17 cellular contexts compared by ENCODE assay signal in the genomic region with DNA sequence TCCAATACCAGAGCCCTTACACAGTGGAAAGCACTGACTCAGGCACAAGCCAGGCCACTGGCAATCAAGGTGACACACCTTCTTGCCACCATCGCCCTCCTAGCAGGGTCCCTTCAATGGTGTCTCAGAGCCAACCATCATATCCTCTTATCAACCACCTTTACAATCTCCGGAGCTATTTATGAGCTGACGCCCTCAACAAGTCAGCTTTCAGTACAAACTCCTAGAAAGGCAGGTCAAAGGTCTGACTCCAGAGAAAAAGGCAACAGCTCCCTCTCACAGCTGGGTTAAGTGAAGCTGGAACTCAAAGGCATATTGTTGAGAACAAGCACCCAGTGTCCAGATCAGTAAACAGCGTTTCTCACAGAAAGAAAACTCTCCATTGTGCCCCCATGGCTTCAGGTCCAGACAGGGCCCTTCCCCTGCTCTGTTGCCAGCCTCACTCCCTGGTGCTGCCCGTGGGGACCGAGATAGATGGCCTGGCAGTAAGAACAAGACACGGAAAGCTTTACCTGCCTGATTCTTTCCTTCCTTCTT. TPM values are rescaled to one million over a fixed set of nuclear protein-coding genes. Genes with fewer than 3 reads are reported as not detected.
DNase-seq lines count a peak whose midpoint lies in the region; ATAC-seq, FAIRE-seq and TF ChIP-seq lines count a peak whose summit lies in the region.
"Had no signal": no experiment of that assay in that cellular context is flagged by ENCODE, and none has a peak within 500 bp of the region (broad histone marks: within the 10 kb centered on the region; RNA-seq: fewer than 3 reads in every experiment).

No MANE protein-coding gene starts in this region.

- ATAC-seq in HepG2 (peak; percentile 73), right lobe of liver (no peak), mucosa of descending colon (peak; percentile 66), GM21367 (IDR thresholded peaks at IDR 0.05; ENCODE audit: unreplicated experiment) (no peak), left lung (no peak)

- TF ChIP-seq CTCF in HepG2 (CRISPR knock-in tag; IDR thresholded peaks at IDR 0.05) (peak; percentile 51), right lobe of liver (IDR thresholded peaks at IDR 0.05) (no peak), astrocyte (IDR thresholded peaks at IDR 0.05; ENCODE audit: insufficient read depth, low read depth, low read length) (no peak), mucosa of descending colon (IDR thresholded peaks at IDR 0.05) (no peak), BE2C (IDR thresholded peaks at IDR 0.05; ENCODE audit: low read depth, low read length) (no peak), left lung (IDR thresholded peaks at IDR 0.05) (no peak)

- peak overlapping the region; percentile 63 for H3K27ac Mint-ChIP-seq in astrocyte (ENCODE audit: unreplicated experiment)

- H4K20me1 ChIP-seq in HepG2 (ENCODE audit: insufficient read depth, low read length): peaks cover 36% of the 10 kb centered on the region
- peaks cover 38% of the 10 kb centered on the region for H4K20me1 ChIP-seq in astrocyte (ENCODE audit: insufficient read depth, low read length)

- peak; percentile 17 to 79; a peak in 3 of 4 replicates for TF ChIP-seq POLR2A in HepG2 (IDR thresholded peaks at IDR 0.05; ENCODE audit: insufficient read depth in 1 of 2, low read depth in 2 of 2, low read length in 2 of 2)
- TF ChIP-seq POLR2A in right lobe of liver (IDR thresholded peaks at IDR 0.05): no peak

- peaks cover 31% of the 10 kb centered on the region for H3K36me3 Mint-ChIP-seq in astrocyte (ENCODE audit: low read depth, unreplicated experiment)

- H3K36me3 ChIP-seq in HepG2 (replicated peaks in 1 of 2; ENCODE audit: control insufficient read depth in 1 of 2, insufficient read depth in 2 of 2, low read length in 2 of 2) (peaks cover 15 to 36% of the 10 kb centered on the region in 2 experiments), right lobe of liver (peaks cover 0 to 34% (median 19%) of the 10 kb centered on the region in 4 donors), astrocyte (ENCODE audit: insufficient read depth, low read length) (peaks cover 41% of the 10 kb centered on the region), mucosa of descending colon (ENCODE audit: low read depth) (no peaks in the 10 kb centered on the region), BE2C (peaks cover 67% of the 10 kb centered on the region), left lung (peaks cover 6 to 53% of the 10 kb centered on the region in 2 donors)

- H2AFZ ChIP-seq in HepG2 (ENCODE audit: low read length) (no peak overlapping the region), astrocyte (ENCODE audit: low read depth, low read length) (no peak overlapping the region)

- H3K4me2 ChIP-seq in HepG2 (ENCODE audit: low read depth, low read length): peak overlapping the region; percentile 97
- peak overlapping the region; percentile 90 for H3K4me2 ChIP-seq in astrocyte (ENCODE audit: low read length)

- no peaks in the 10 kb centered on the region; a peak in 1 of 5 replicates for H3K27me3 ChIP-seq in HepG2 (ENCODE audit: control insufficient read depth in 1 of 2, insufficient read depth in 2 of 2, low read length in 2 of 2)
- no peaks in the 10 kb centered on the region for H3K27me3 ChIP-seq in right lobe of liver
- H3K27me3 ChIP-seq in astrocyte (ENCODE audit: insufficient read depth, low read length): no peaks in the 10 kb centered on the region
- no peaks in the 10 kb centered on the region for H3K27me3 ChIP-seq in BE2C
- no peaks in the 10 kb centered on the region for H3K27me3 ChIP-seq in left lung
- H3K27me3 ChIP-seq: esophagus muscularis mucosa, ovary, suprapubic skin had no signal

- TF ChIP-seq RAD21 in HepG2 (CRISPR knock-in tag; IDR thresholded peaks at IDR 0.05): no peak

- H3K9me3 ChIP-seq in HepG2 (ENCODE audit: low read length) (no peaks in the 10 kb centered on the region), right lobe of liver (no peaks in the 10 kb centered on the region), astrocyte (ENCODE audit: insufficient read depth, low read depth, low read length) (peaks cover 6% of the 10 kb centered on the region), mucosa of descending colon (no peaks in the 10 kb centered on the region), BE2C (no peaks in the 10 kb centered on the region), left lung (no peaks in the 10 kb centered on the region)
- H3K9me3 ChIP-seq: esophagus muscularis mucosa, ovary, suprapubic skin had no signal

- peaks cover 23% of the 10 kb centered on the region for H3K4me1 Mint-ChIP-seq in astrocyte (ENCODE audit: low read depth, unreplicated experiment)

- DNase-seq in HepG2 (ENCODE audit: low spot score): peak; percentile 96
- no peak for DNase-seq in right lobe of liver
- DNase-seq in astrocyte (ENCODE audit: low read depth): no peak
- peak; percentile 64 to 74 (median 72) for DNase-seq in mucosa of descending colon
- DNase-seq in DMS79 treated with DMSO at 0.1 percent for 48 hours (lab: John Stamatoyannopoulos, UW): no peak
- no peak for DNase-seq in BE2C
- no peak for DNase-seq in left lung
- DNase-seq: H7; KG1; NCI-H2107; ovary; stimulated activated CD4-positive, alpha-beta T cell treated with anti-CD3 and anti-CD28 coated beads, Interleukin-4, amount 100 ng/mL, for 24 hours had no signal

- H3K4me3 Mint-ChIP-seq in astrocyte (ENCODE audit: unreplicated experiment): peak overlapping the region; percentile 98

- H3K79me2 ChIP-seq in HepG2 (ENCODE audit: insufficient read depth, low read length): peaks cover 63% of the 10 kb centered on the region
- H3K79me2 ChIP-seq in astrocyte (ENCODE audit: insufficient read depth, low read length): peaks cover 68% of the 10 kb centered on the region

- BruUV-seq in HepG2 (replicated peaks; lab: Mats Ljungman, UMichigan): no TSS peak

- in situ Hi-C loops in HepG2 (cut with HindIII; ENCODE audit: extremely low pct_ligation_motif_present, low pct_unique_long_range_greater_than_20kb): no loop called here

- intact Hi-C loops in HepG2 (cut with micrococcal nuclease; ENCODE audit: unreplicated experiment): no loop called here
- intact Hi-C loops in right lobe of liver (cut with DNase I): no loop called here
- intact Hi-C loops in mucosa of descending colon (cut with DNase I, micrococcal nuclease): no loop called here
- intact Hi-C loops in left lung (cut with DNase I): no loop called here

- TF ChIP-seq EP300 in HepG2 (IDR thresholded peaks at IDR 0.05; ENCODE audit: low read depth in 2 of 2, low read length in 2 of 2) (peak in 1 of 2 experiments; percentile 53; a peak in 1 of 4 replicates), HepG2 (CRISPR knock-in tag; IDR thresholded peaks at IDR 0.05; ENCODE audit: borderline replicate concordance) (peak; percentile 29; the same call in 1 of the 2 replicates)

- WGBS in HepG2 (ENCODE audit: low lambda C conversion rate): 8% methylated on average over 7 of the region's 7 CpGs
- WGBS in right lobe of liver (ENCODE audit: insufficient coverage, low coverage, low lambda C conversion rate, missing lambda C conversion rate): 50% methylated on average over 5 of the region's 7 CpGs

- no peaks in the 10 kb centered on the region for H3K27me3 Mint-ChIP-seq in astrocyte (ENCODE audit: low read depth, unreplicated experiment)

- CTCF ChIA-PET in HepG2 (lab: Yijun Ruan, JAX; ENCODE audit: low intra/inter-chr PET ratio, low total read pairs): no interaction called here

- H3K9ac ChIP-seq in HepG2 (ENCODE audit: insufficient read depth, low read depth, low read length): peak overlapping the region; percentile 99
- H3K9ac ChIP-seq in astrocyte (ENCODE audit: low read length): no peak overlapping the region

- H3K27ac ChIP-seq in HepG2 (ENCODE audit: extremely low read length, insufficient read depth, low read length) (peak overlapping the region; percentile 96), right lobe of liver (peak overlapping the region in 1 of 3 donors; percentile 44), astrocyte (ENCODE audit: low read depth, low read length) (peak overlapping the region; percentile 34), left lung (no peak overlapping the region)
- H3K27ac ChIP-seq: esophagus muscularis mucosa, ovary, suprapubic skin had no signal

- peaks cover 5% of the 10 kb centered on the region for H3K9me3 Mint-ChIP-seq in astrocyte (ENCODE audit: unreplicated experiment)
- H3K9me3 Mint-ChIP-seq: T-helper 1 cell treated with Interleukin-12 subunit alpha and Interleukin-12 subunit beta and Interleukin-4 antibody, amounts not matched to agents 30 μg/mL and 1 μg/mL, for 36 hours had no signal

- H3K4me1 ChIP-seq in HepG2 (ENCODE audit: insufficient read depth, low read length): peaks cover 49% of the 10 kb centered on the region
- peaks cover 0 to 35% (median 12%) of the 10 kb centered on the region in 4 donors for H3K4me1 ChIP-seq in right lobe of liver
- H3K4me1 ChIP-seq in astrocyte (ENCODE audit: insufficient read depth, low read length): peaks cover 24% of the 10 kb centered on the region
- peaks cover 53% of the 10 kb centered on the region for H3K4me1 ChIP-seq in mucosa of descending colon (ENCODE audit: low read depth)
- no peaks in the 10 kb centered on the region for H3K4me1 ChIP-seq in BE2C
- peaks cover 14 to 41% of the 10 kb centered on the region in 2 donors for H3K4me1 ChIP-seq in left lung

- FAIRE-seq in HepG2 (lab: Jason Lieb, UNC) (peak; percentile 97), astrocyte (lab: Jason Lieb, UNC) (no peak)
- FAIRE-seq: bronchial epithelial cell had no signal

- POLR2A ChIA-PET in HepG2 (lab: Yijun Ruan, JAX): interaction anchor here (0.9 to 2.3 kb wide), 14 partner anchors 10 to 160 kb away, joined by 3 to 13 read pairs (median 4); a partner anchor contains a TSS

- H3K4me3 ChIP-seq in HepG2 (replicated peaks in 1 of 3; ENCODE audit: insufficient read depth in 1 of 3, low read depth in 2 of 3, low read length in 3 of 3): peak overlapping the region; percentile 91 to 99 (median 92); a peak in 5 of 6 replicates
- no peak overlapping the region for H3K4me3 ChIP-seq in right lobe of liver
- no peak overlapping the region for H3K4me3 ChIP-seq in astrocyte (ENCODE audit: insufficient read depth, low read depth, low read length)
- H3K4me3 ChIP-seq in mucosa of descending colon: no peak overlapping the region
- H3K4me3 ChIP-seq in BE2C (ENCODE audit: low read depth, low read length): no peak overlapping the region
- no peak overlapping the region for H3K4me3 ChIP-seq in left lung
- H3K4me3 ChIP-seq: esophagus muscularis mucosa, ovary, suprapubic skin had no signal

RNA-seq across cellular contexts. Expression of a gene that starts 2.4 kb away (rescaled TPM):
- total RNA-seq in HepG2 (2016; rRNA removed; fragmentation: Illumina TruSeq; extraction: Trizol) (53.2 and 56.9 TPM in 2 replicates), right lobe of liver (10 to 100 TPM in 5 of 6 experiments, 1 to 10 TPM in 1; 9.7 to 18.8 (median 14.0) TPM), astrocyte (24.0 TPM in 2 replicates), mucosa of descending colon (10 to 100 TPM; 32.6 to 46.1 (median 35.8) TPM), left lung (10 to 100 TPM; 22.5 to 24.9 TPM)
- 14.5 and 17.2 TPM in 2 replicates for total RNA-seq in HepG2 (2016; cell fraction: cytosol; rRNA removed; fragmentation: Illumina TruSeq; extraction: Trizol; ENCODE audit: low read depth)
- 49.6 and 57.2 TPM in 2 replicates for total RNA-seq in HepG2 (2016; cell fraction: insoluble cytoplasmic fraction; rRNA removed; fragmentation: Illumina TruSeq; extraction: Trizol)
- 31.0 and 33.2 TPM in 2 replicates for total RNA-seq in HepG2 (2016; cell fraction: membrane; rRNA removed; fragmentation: Illumina TruSeq; extraction: Trizol)
- total RNA-seq in HepG2 (2016; cell fraction: nucleus; rRNA removed; fragmentation: Illumina TruSeq; extraction: Trizol): 75.6 and 79.7 TPM in 2 replicates
- 29.1 and 33.7 TPM in 2 replicates for polyA plus RNA-seq in HepG2 (2011; rRNA removed)
- polyA plus RNA-seq in HepG2 (2011; cell fraction: cytosol; rRNA removed): 14.7 and 19.2 TPM in 2 replicates
- 57.3 and 62.4 TPM in 2 replicates for polyA plus RNA-seq in HepG2 (2011; cell fraction: nucleus; rRNA removed)
- polyA plus RNA-seq in HepG2 (2012): 30.0 and 30.2 TPM in 2 replicates
- polyA plus RNA-seq in HepG2 (2016; cell fraction: cytosol; fragmentation: Illumina TruSeq; extraction: Trizol; ENCODE audit: low read depth): 5.1 and 5.2 TPM in 2 replicates
- 35.8 and 38.2 TPM in 2 replicates for polyA plus RNA-seq in HepG2 (2016; cell fraction: insoluble cytoplasmic fraction; fragmentation: Illumina TruSeq; extraction: Trizol; ENCODE audit: low read depth)
- 12.2 and 13.7 TPM in 2 replicates for polyA plus RNA-seq in HepG2 (2016; cell fraction: membrane; fragmentation: Illumina TruSeq; extraction: Trizol; ENCODE audit: low read depth)
- polyA plus RNA-seq in HepG2 (2016; cell fraction: nucleus; fragmentation: Illumina TruSeq; extraction: Trizol; ENCODE audit: insufficient read depth, low read depth): 98.1 and 100 TPM in 2 replicates
- 32.6 and 73.5 TPM in 2 replicates for polyA minus RNA-seq in HepG2 (2011; rRNA and poly(A)+ RNA removed; ENCODE audit: low replicate concordance)
- 17.8 and 19.3 TPM in 2 replicates for polyA minus RNA-seq in HepG2 (2011; cell fraction: cytosol; rRNA and poly(A)+ RNA removed)
- polyA minus RNA-seq in HepG2 (2011; cell fraction: nucleus; rRNA and poly(A)+ RNA removed): 103 and 106 TPM in 2 replicates
- 32.9 TPM for polyA plus RNA-seq in BE2C (2012; ENCODE audit: insufficient read depth, insufficient read length, low read depth)

RNA-seq across cellular contexts. Expression of a gene that starts 9.7 kb away (rescaled TPM):
- total RNA-seq in HepG2 (2016; rRNA removed; fragmentation: Illumina TruSeq; extraction: Trizol): 33.4 and 64.4 TPM in 2 replicates
- total RNA-seq in HepG2 (2016; cell fraction: cytosol; rRNA removed; fragmentation: Illumina TruSeq; extraction: Trizol; ENCODE audit: low read depth): 9.5 and 10.2 TPM in 2 replicates
- 36.3 and 62.5 TPM in 2 replicates for total RNA-seq in HepG2 (2016; cell fraction: insoluble cytoplasmic fraction; rRNA removed; fragmentation: Illumina TruSeq; extraction: Trizol)
- 15.0 and 17.1 TPM in 2 replicates for total RNA-seq in HepG2 (2016; cell fraction: membrane; rRNA removed; fragmentation: Illumina TruSeq; extraction: Trizol)
- total RNA-seq in HepG2 (2016; cell fraction: nucleus; rRNA removed; fragmentation: Illumina TruSeq; extraction: Trizol): 28.6 and 31.2 TPM in 2 replicates
- polyA plus RNA-seq in HepG2 (2011; rRNA removed): 117 and 124 TPM in 2 replicates
- 122 and 127 TPM in 2 replicates for polyA plus RNA-seq in HepG2 (2011; cell fraction: cytosol; rRNA removed)
- polyA plus RNA-seq in HepG2 (2011; cell fraction: nucleus; rRNA removed): 63.0 and 72.5 TPM in 2 replicates
- 71.1 and 91.2 TPM in 2 replicates for polyA plus RNA-seq in HepG2 (2012)
- 26.8 and 27.5 TPM in 2 replicates for polyA plus RNA-seq in HepG2 (2016; cell fraction: cytosol; fragmentation: Illumina TruSeq; extraction: Trizol; ENCODE audit: low read depth)
- 132 and 136 TPM in 2 replicates for polyA plus RNA-seq in HepG2 (2016; cell fraction: insoluble cytoplasmic fraction; fragmentation: Illumina TruSeq; extraction: Trizol; ENCODE audit: low read depth)
- 25.7 and 26.0 TPM in 2 replicates for polyA plus RNA-seq in HepG2 (2016; cell fraction: membrane; fragmentation: Illumina TruSeq; extraction: Trizol; ENCODE audit: low read depth)
- 83.2 and 85.6 TPM in 2 replicates for polyA plus RNA-seq in HepG2 (2016; cell fraction: nucleus; fragmentation: Illumina TruSeq; extraction: Trizol; ENCODE audit: insufficient read depth, low read depth)
- polyA minus RNA-seq in HepG2 (2011; rRNA and poly(A)+ RNA removed; ENCODE audit: low replicate concordance): 104 and 348 TPM in 2 replicates
- polyA minus RNA-seq in HepG2 (2011; cell fraction: cytosol; rRNA and poly(A)+ RNA removed): 44.1 and 55.6 TPM in 2 replicates
- 29.6 and 33.3 TPM in 2 replicates for polyA minus RNA-seq in HepG2 (2011; cell fraction: nucleus; rRNA and poly(A)+ RNA removed)
- 10 to 100 TPM; 28.3 to 49.7 (median 42.7) TPM for total RNA-seq in right lobe of liver
- total RNA-seq in astrocyte: 87.9 and 95.3 TPM in 2 replicates
- total RNA-seq in mucosa of descending colon: 10 to 100 TPM; 61.8 to 98.5 (median 76.1) TPM
- polyA plus RNA-seq in BE2C (2012; ENCODE audit: insufficient read depth, insufficient read length, low read depth): 466 TPM
- total RNA-seq in left lung: 10 to 100 TPM; 74.2 to 89.5 TPM

RNA-seq across cellular contexts. Expression of a gene that starts 22.1 kb away (rescaled TPM):
- total RNA-seq in HepG2 (2016; rRNA removed; fragmentation: Illumina TruSeq; extraction: Trizol) (214 and 229 TPM in 2 replicates), right lobe of liver (10 to 100 TPM; 12.6 to 25.9 (median 20.8) TPM), astrocyte (39.7 and 55.2 TPM in 2 replicates), mucosa of descending colon (10 to 100 TPM; 62.7 to 92.2 (median 65.5) TPM), left lung (10 to 100 TPM; 53.7 to 89.3 TPM)
- 19.3 and 25.3 TPM in 2 replicates for total RNA-seq in HepG2 (2016; cell fraction: cytosol; rRNA removed; fragmentation: Illumina TruSeq; extraction: Trizol; ENCODE audit: low read depth)
- 222 and 231 TPM in 2 replicates for total RNA-seq in HepG2 (2016; cell fraction: insoluble cytoplasmic fraction; rRNA removed; fragmentation: Illumina TruSeq; extraction: Trizol)
- total RNA-seq in HepG2 (2016; cell fraction: membrane; rRNA removed; fragmentation: Illumina TruSeq; extraction: Trizol): 36.3 and 40.6 TPM in 2 replicates
- total RNA-seq in HepG2 (2016; cell fraction: nucleus; rRNA removed; fragmentation: Illumina TruSeq; extraction: Trizol): 158 and 170 TPM in 2 replicates
- 74.6 and 84.5 TPM in 2 replicates for polyA plus RNA-seq in HepG2 (2011; rRNA removed)
- 43.5 and 88.2 TPM in 2 replicates for polyA plus RNA-seq in HepG2 (2011; cell fraction: cytosol; rRNA removed)
- 179 and 250 TPM in 2 replicates for polyA plus RNA-seq in HepG2 (2011; cell fraction: nucleus; rRNA removed)
- polyA plus RNA-seq in HepG2 (2012): 55.3 and 79.0 TPM in 2 replicates
- 13.7 and 15.9 TPM in 2 replicates for polyA plus RNA-seq in HepG2 (2016; cell fraction: cytosol; fragmentation: Illumina TruSeq; extraction: Trizol; ENCODE audit: low read depth)
- polyA plus RNA-seq in HepG2 (2016; cell fraction: insoluble cytoplasmic fraction; fragmentation: Illumina TruSeq; extraction: Trizol; ENCODE audit: low read depth): 184 and 192 TPM in 2 replicates
- 21.2 and 24.5 TPM in 2 replicates for polyA plus RNA-seq in HepG2 (2016; cell fraction: membrane; fragmentation: Illumina TruSeq; extraction: Trizol; ENCODE audit: low read depth)
- polyA plus RNA-seq in HepG2 (2016; cell fraction: nucleus; fragmentation: Illumina TruSeq; extraction: Trizol; ENCODE audit: insufficient read depth, low read depth): 208 and 214 TPM in 2 replicates
- polyA minus RNA-seq in HepG2 (2011; rRNA and poly(A)+ RNA removed; ENCODE audit: low replicate concordance): 187 and 581 TPM in 2 replicates
- 44.7 and 74.8 TPM in 2 replicates for polyA minus RNA-seq in HepG2 (2011; cell fraction: cytosol; rRNA and poly(A)+ RNA removed)
- polyA minus RNA-seq in HepG2 (2011; cell fraction: nucleus; rRNA and poly(A)+ RNA removed): 108 and 139 TPM in 2 replicates
- 135 TPM for polyA plus RNA-seq in BE2C (2012; ENCODE audit: insufficient read depth, insufficient read length, low read depth)

RNA-seq across cellular contexts. Expression of a gene that starts 22.4 kb away (rescaled TPM):
- 8.2 and 9.7 TPM in 2 replicates for total RNA-seq in HepG2 (2016; rRNA removed; fragmentation: Illumina TruSeq; extraction: Trizol)
- 4.1 and 5.3 TPM in 2 replicates for total RNA-seq in HepG2 (2016; cell fraction: cytosol; rRNA removed; fragmentation: Illumina TruSeq; extraction: Trizol; ENCODE audit: low read depth)
- total RNA-seq in HepG2 (2016; cell fraction: insoluble cytoplasmic fraction; rRNA removed; fragmentation: Illumina TruSeq; extraction: Trizol): 7.7 and 10.0 TPM in 2 replicates
- 5.6 and 6.2 TPM in 2 replicates for total RNA-seq in HepG2 (2016; cell fraction: membrane; rRNA removed; fragmentation: Illumina TruSeq; extraction: Trizol)
- 5.9 and 11.5 TPM in 2 replicates for total RNA-seq in HepG2 (2016; cell fraction: nucleus; rRNA removed; fragmentation: Illumina TruSeq; extraction: Trizol)
- 6.0 and 6.3 TPM in 2 replicates for polyA plus RNA-seq in HepG2 (2011; rRNA removed)
- polyA plus RNA-seq in HepG2 (2011; cell fraction: cytosol; rRNA removed): 3.9 and 4.9 TPM in 2 replicates
- 11.1 and 15.0 TPM in 2 replicates for polyA plus RNA-seq in HepG2 (2011; cell fraction: nucleus; rRNA removed)
- 4.9 and 5.0 TPM in 2 replicates for polyA plus RNA-seq in HepG2 (2012)
- polyA plus RNA-seq in HepG2 (2016; cell fraction: cytosol; fragmentation: Illumina TruSeq; extraction: Trizol; ENCODE audit: low read depth): 2.8 and 2.9 TPM in 2 replicates
- polyA plus RNA-seq in HepG2 (2016; cell fraction: insoluble cytoplasmic fraction; fragmentation: Illumina TruSeq; extraction: Trizol; ENCODE audit: low read depth): 5.9 and 7.7 TPM in 2 replicates
- polyA plus RNA-seq in HepG2 (2016; cell fraction: membrane; fragmentation: Illumina TruSeq; extraction: Trizol; ENCODE audit: low read depth): 3.9 and 4.1 TPM in 2 replicates
- 13.0 and 18.6 TPM in 2 replicates for polyA plus RNA-seq in HepG2 (2016; cell fraction: nucleus; fragmentation: Illumina TruSeq; extraction: Trizol; ENCODE audit: insufficient read depth, low read depth)
- 10.8 and 17.7 TPM in 2 replicates for polyA minus RNA-seq in HepG2 (2011; rRNA and poly(A)+ RNA removed; ENCODE audit: low replicate concordance)
- 3.0 and 5.2 TPM in 2 replicates for polyA minus RNA-seq in HepG2 (2011; cell fraction: cytosol; rRNA and poly(A)+ RNA removed)
- 6.7 and 7.2 TPM in 2 replicates for polyA minus RNA-seq in HepG2 (2011; cell fraction: nucleus; rRNA and poly(A)+ RNA removed)
- total RNA-seq in right lobe of liver: 1 to 10 TPM; 2.7 to 7.3 (median 4.3) TPM
- total RNA-seq in astrocyte: 14.7 and 15.5 TPM in 2 replicates
- total RNA-seq in mucosa of descending colon: 10 to 100 TPM; 18.0 to 30.9 (median 23.9) TPM
- polyA plus RNA-seq in BE2C (2012; ENCODE audit: insufficient read depth, insufficient read length, low read depth): 28.6 TPM
- total RNA-seq in left lung: 10 to 100 TPM; 16.7 to 18.2 TPM

RNA-seq across cellular contexts. Expression of a gene that starts 29.5 kb away (rescaled TPM):
- total RNA-seq in HepG2 (2016; rRNA removed; fragmentation: Illumina TruSeq; extraction: Trizol): 10.0 and 11.8 TPM in 2 replicates
- 3.2 and 3.8 TPM in 2 replicates for total RNA-seq in HepG2 (2016; cell fraction: cytosol; rRNA removed; fragmentation: Illumina TruSeq; extraction: Trizol; ENCODE audit: low read depth)
- total RNA-seq in HepG2 (2016; cell fraction: insoluble cytoplasmic fraction; rRNA removed; fragmentation: Illumina TruSeq; extraction: Trizol): 9.0 and 11.1 TPM in 2 replicates
- total RNA-seq in HepG2 (2016; cell fraction: membrane; rRNA removed; fragmentation: Illumina TruSeq; extraction: Trizol): 5.6 and 5.8 TPM in 2 replicates
- total RNA-seq in HepG2 (2016; cell fraction: nucleus; rRNA removed; fragmentation: Illumina TruSeq; extraction: Trizol): 6.2 and 6.3 TPM in 2 replicates
- polyA plus RNA-seq in HepG2 (2011; rRNA removed): 7.0 and 8.5 TPM in 2 replicates
- polyA plus RNA-seq in HepG2 (2011; cell fraction: cytosol; rRNA removed): 6.5 and 7.7 TPM in 2 replicates
- 4.4 and 4.7 TPM in 2 replicates for polyA plus RNA-seq in HepG2 (2011; cell fraction: nucleus; rRNA removed)
- polyA plus RNA-seq in HepG2 (2012): 5.6 and 6.7 TPM in 2 replicates
- 1.5 and 1.7 TPM in 2 replicates for polyA plus RNA-seq in HepG2 (2016; cell fraction: cytosol; fragmentation: Illumina TruSeq; extraction: Trizol; ENCODE audit: low read depth)
- polyA plus RNA-seq in HepG2 (2016; cell fraction: insoluble cytoplasmic fraction; fragmentation: Illumina TruSeq; extraction: Trizol; ENCODE audit: low read depth): 10.0 and 11.5 TPM in 2 replicates
- polyA plus RNA-seq in HepG2 (2016; cell fraction: membrane; fragmentation: Illumina TruSeq; extraction: Trizol; ENCODE audit: low read depth): 3.1 and 3.5 TPM in 2 replicates
- polyA plus RNA-seq in HepG2 (2016; cell fraction: nucleus; fragmentation: Illumina TruSeq; extraction: Trizol; ENCODE audit: insufficient read depth, low read depth): 8.6 and 9.3 TPM in 2 replicates
- 4.0 and 4.9 TPM in 2 replicates for polyA minus RNA-seq in HepG2 (2011; rRNA and poly(A)+ RNA removed; ENCODE audit: low replicate concordance)
- polyA minus RNA-seq in HepG2 (2011; cell fraction: cytosol; rRNA and poly(A)+ RNA removed): 2.6 and 5.7 TPM in 2 replicates
- polyA minus RNA-seq in HepG2 (2011; cell fraction: nucleus; rRNA and poly(A)+ RNA removed): 3.1 and 4.2 TPM in 2 replicates
- 1 to 10 TPM; 4.3 to 8.1 (median 5.7) TPM for total RNA-seq in right lobe of liver
- 10.1 and 11.1 TPM in 2 replicates for total RNA-seq in astrocyte
- total RNA-seq in mucosa of descending colon: 10 to 100 TPM in 1 of 3 donors, 1 to 10 TPM in 2; 6.9 to 13.9 (median 7.7) TPM
- 22.3 TPM for polyA plus RNA-seq in BE2C (2012; ENCODE audit: insufficient read depth, insufficient read length, low read depth)
- total RNA-seq in left lung: 10 to 100 TPM in 1 of 2 donors, 1 to 10 TPM in 1; 6.5 to 12.0 TPM

Comparison
In these comparisons a context has a peak if more than half of its experiments do, and no peak if none do; other contexts are left out.
1. ATAC-seq: peak in HepG2 (single experiment) and mucosa of descending colon (single experiment); none in right lobe of liver (0 of 4), GM21367 (single experiment) and left lung (single experiment).
2. DNase-seq: peak in HepG2 (single experiment) and mucosa of descending colon (3 of 3); none in right lobe of liver (0 of 3), astrocyte (single experiment), DMS79 treated with DMSO at 0.1 percent for 48 hours (single experiment), BE2C (single experiment) and left lung (0 of 2).
3. H3K4me3 ChIP-seq: peak in HepG2 (3 of 3); none in right lobe of liver (0 of 3), astrocyte (single experiment), mucosa of descending colon (single experiment), BE2C (single experiment) and left lung (0 of 2).
4. H3K27ac ChIP-seq: peak in HepG2 (single experiment) and astrocyte (single experiment); none in left lung (0 of 2).